In the genomic region with DNA sequence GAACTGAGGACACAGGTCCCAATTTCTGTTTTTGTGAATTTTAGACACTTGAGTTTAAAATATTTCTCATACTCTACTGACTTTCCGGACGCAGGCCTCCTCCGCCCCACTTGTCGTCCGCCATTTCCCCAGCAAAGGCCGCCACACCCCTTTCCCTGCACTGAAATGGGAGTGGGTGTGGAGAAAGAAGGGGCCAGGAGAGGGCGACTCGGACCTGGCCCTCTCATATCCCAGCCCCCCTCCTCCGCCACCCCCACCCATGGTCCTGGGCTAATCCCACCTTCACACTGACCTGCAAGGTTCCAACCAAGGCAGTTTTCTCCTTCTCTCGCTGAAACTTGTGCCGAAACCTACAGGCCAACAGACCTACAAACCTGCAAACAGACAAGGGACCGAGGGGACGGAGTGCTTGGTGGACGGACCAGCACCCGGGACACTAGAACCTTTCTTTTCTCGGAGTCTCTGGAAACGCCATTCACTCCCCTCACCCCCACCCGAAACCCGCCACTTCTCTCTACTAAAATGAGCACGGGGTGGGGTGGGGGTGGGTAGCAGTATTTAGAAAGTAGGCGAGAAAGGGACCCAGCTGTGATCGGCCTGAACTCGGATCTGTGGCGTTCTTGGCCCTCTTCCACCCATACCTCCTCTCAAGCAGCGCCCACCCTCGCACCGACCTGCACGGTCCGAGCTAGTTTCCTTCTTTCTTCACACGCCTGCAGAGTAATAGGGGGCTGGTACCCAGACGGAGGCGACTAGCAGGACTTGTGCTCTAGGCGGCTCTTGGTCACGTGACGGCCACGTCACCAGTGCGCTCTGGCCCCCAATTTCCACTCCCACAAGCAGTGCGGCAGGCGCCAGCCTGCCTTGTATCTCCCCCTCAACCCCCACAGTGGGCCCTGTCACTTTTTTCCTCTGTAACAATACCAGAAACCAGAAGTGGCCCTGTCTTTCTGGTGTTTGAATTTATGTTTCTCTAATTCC, we compare ENCODE assay signal across 8 cellular contexts. TPM values are rescaled to one million over a fixed set of nuclear protein-coding genes. Genes with fewer than 3 reads are reported as not detected.
DNase-seq lines count a peak whose midpoint lies in the region; ATAC-seq, FAIRE-seq and TF ChIP-seq lines count a peak whose summit lies in the region.

A gene (minus strand): TSS at position 790 of the 981 bp plus-strand sequence. CDS start 1,380 bp downstream, outside the sequence.

- peak; percentile 53 for TF ChIP-seq CTCF in Loucy (conservative IDR thresholded peaks at IDR 0.05; ENCODE audit: low read length)
- TF ChIP-seq CTCF in cardiac muscle cell (IDR thresholded peaks at IDR 0.05; ENCODE audit: low read depth, low read length), result peak; percentile 29
- TF ChIP-seq CTCF in upper lobe of left lung (IDR thresholded peaks at IDR 0.05), result peak in 4 of 6 experiments; percentile 16 to 43 (median 22)

- DNase-seq in GDM1 (lab: John Stamatoyannopoulos, UW) (peak; percentile 45), H54 (ENCODE audit: insufficient read length, low spot score) (peak; percentile 42), SK-MEL-5 (ENCODE audit: low read depth, low spot score) (peak; percentile 72), cardiac muscle cell (ENCODE audit: low read depth in 1 of 2, low spot score in 1 of 2) (peak; percentile 76 to 79), pons (ENCODE audit: low spot score) (peak; percentile 78), upper lobe of left lung (peak; percentile 88)
- DNase-seq in activated naive CD4-positive, alpha-beta T cell treated with anti-CD3 and anti-CD28 coated beads, Interleukin-2, amount 50 U/mL, for 72 hours (ENCODE audit: low spot score in 2 of 2), result peak; percentile 61 to 67

- H3K4me1 ChIP-seq in Loucy (ENCODE audit: insufficient read depth, low read length, poor library complexity, severe bottlenecking) (peaks cover 22% of the 10 kb centered on the region), cardiac muscle cell (ENCODE audit: low read depth) (peaks cover 21% of the 10 kb centered on the region), upper lobe of left lung (peaks cover 0 to 4% (median 0%) of the 10 kb centered on the region in 4 donors)

- FAIRE-seq in H54 (lab: Jason Lieb, UNC), result no peak

- peak within 1 kb of the TSS; percentile 82 for H2AFZ ChIP-seq in Loucy (ENCODE audit: low read length)

- peaks cover 6 to 9% of the 10 kb centered on the region in 2 donors for H3K36me3 Mint-ChIP-seq in activated naive CD4-positive, alpha-beta T cell treated with anti-CD3 and anti-CD28 coated beads, Interleukin-2, amount 50 U/mL, for 72 hours

- no peaks in the 10 kb centered on the region for H3K9me2 ChIP-seq in Loucy (replicated peaks; ENCODE audit: low read depth, low read length)

- H3K36me3 ChIP-seq in Loucy (ENCODE audit: insufficient read depth, low read length) (no peaks in the 10 kb centered on the region), cardiac muscle cell (no peaks in the 10 kb centered on the region), upper lobe of left lung (no peaks in the 10 kb centered on the region)

- H3K27me3 ChIP-seq in Loucy (ENCODE audit: insufficient read depth, low read length, poor library complexity, severe bottlenecking) (no peaks in the 10 kb centered on the region), cardiac muscle cell (no peaks in the 10 kb centered on the region), upper lobe of left lung (no peaks in the 10 kb centered on the region)

- peak within 1 kb of the TSS; percentile 81 to 90 for H3K27ac Mint-ChIP-seq in activated naive CD4-positive, alpha-beta T cell treated with anti-CD3 and anti-CD28 coated beads, Interleukin-2, amount 50 U/mL, for 72 hours

- in situ Hi-C loops in SK-MEL-5 (cut with HindIII; ENCODE audit: low pct_unique_long_range_greater_than_20kb, low sequenced_read_pairs), result no loop called here

- 0 to 44% methylated on average over 1 to 39 of the region's 39 CpGs for WGBS in upper lobe of left lung, 2 donors

- H3K9me3 ChIP-seq in Loucy (ENCODE audit: insufficient read depth, low read depth, low read length) (no peaks in the 10 kb centered on the region), cardiac muscle cell (ENCODE audit: low read depth) (no peaks in the 10 kb centered on the region), upper lobe of left lung (no peaks in the 10 kb centered on the region)

- H3K27ac ChIP-seq in cardiac muscle cell (peak within 1 kb of the TSS; percentile 87), upper lobe of left lung (peak within 1 kb of the TSS; percentile 28 to 89 (median 68))

- ATAC-seq in activated naive CD4-positive, alpha-beta T cell treated with anti-CD3 and anti-CD28 coated beads, Interleukin-2, amount 50 U/mL, for 72 hours, result peak; percentile 86 to 87
- ATAC-seq in upper lobe of left lung (ENCODE audit: low FRiP score in 2 of 2), result peak; percentile 79 to 96

- H3K4me2 ChIP-seq in Loucy (ENCODE audit: low read depth, low read length, poor library complexity, severe bottlenecking), result peak within 1 kb of the TSS; percentile 88

- H3K9ac ChIP-seq in Loucy (ENCODE audit: low read depth, low read length, poor library complexity, severe bottlenecking), result peak within 1 kb of the TSS; percentile 86

- H3K79me2 ChIP-seq in Loucy (ENCODE audit: insufficient read depth, low read length), result peaks cover 17% of the 10 kb centered on the region

- H3K9me3 Mint-ChIP-seq in activated naive CD4-positive, alpha-beta T cell treated with anti-CD3 and anti-CD28 coated beads, Interleukin-2, amount 50 U/mL, for 72 hours, result no peaks in the 10 kb centered on the region

- peak; percentile 39; the same call in 1 of the 2 replicates for TF ChIP-seq POLR2A in H54 (IDR thresholded peaks at IDR 0.05; ENCODE audit: low read depth, low read length)
- peak in 2 of 4 donors; percentile 41 to 44 for TF ChIP-seq POLR2A in upper lobe of left lung (IDR thresholded peaks at IDR 0.05)

- TF ChIP-seq EP300 in upper lobe of left lung (IDR thresholded peaks at IDR 0.05), result no peak

- no peaks in the 10 kb centered on the region for H3F3A ChIP-seq in Loucy (ENCODE audit: low read depth)

- H3K4me3 ChIP-seq in Loucy (ENCODE audit: low read length, poor library complexity, severe bottlenecking) (peak within 1 kb of the TSS; percentile 86), cardiac muscle cell (peak within 1 kb of the TSS; percentile 47), upper lobe of left lung (peak within 1 kb of the TSS; percentile 17 to 76 (median 60))

- no peaks in the 10 kb centered on the region for H4K20me1 ChIP-seq in Loucy (ENCODE audit: insufficient read depth, low read length, poor library complexity, severe bottlenecking)

RNA-seq across cellular contexts. Expression of the gene that starts here (rescaled TPM):
- 46.1 and 49.6 TPM in 2 replicates for total RNA-seq in SK-MEL-5 (2014; rRNA removed; shearing (Covaris generic))
- 35.7 and 41.3 TPM in 2 replicates for polyA plus RNA-seq in SK-MEL-5 (2015; cell fraction: cytosol; rRNA removed)
- 135 and 137 TPM in 2 replicates for polyA plus RNA-seq in SK-MEL-5 (2015; cell fraction: nucleus; rRNA removed)
- 10 to 100 TPM; 36.1 to 44.6 TPM for total RNA-seq in activated naive CD4-positive, alpha-beta T cell treated with anti-CD3 and anti-CD28 coated beads, Interleukin-2, amount 50 U/mL, for 72 hours
- total RNA-seq in cardiac muscle cell, result 73.1 and 75.1 TPM in 2 replicates
- 104 and 112 TPM in 2 replicates for polyA plus RNA-seq in cardiac muscle cell
- total RNA-seq in upper lobe of left lung, result 10 to 100 TPM in 5 of 6 donors, 1 to 10 TPM in 1; 7.3 to 45.7 (median 20.9) TPM

Comparison
In these comparisons a context has a peak if more than half of its experiments do, and no peak if none do; other contexts are left out.
1. Peak in every context shown above with its lines: DNase-seq, ATAC-seq, H3K4me3 ChIP-seq and H3K27ac ChIP-seq.